Comparison of ENCODE assay signal across 17 cellular contexts in the genomic region with DNA sequence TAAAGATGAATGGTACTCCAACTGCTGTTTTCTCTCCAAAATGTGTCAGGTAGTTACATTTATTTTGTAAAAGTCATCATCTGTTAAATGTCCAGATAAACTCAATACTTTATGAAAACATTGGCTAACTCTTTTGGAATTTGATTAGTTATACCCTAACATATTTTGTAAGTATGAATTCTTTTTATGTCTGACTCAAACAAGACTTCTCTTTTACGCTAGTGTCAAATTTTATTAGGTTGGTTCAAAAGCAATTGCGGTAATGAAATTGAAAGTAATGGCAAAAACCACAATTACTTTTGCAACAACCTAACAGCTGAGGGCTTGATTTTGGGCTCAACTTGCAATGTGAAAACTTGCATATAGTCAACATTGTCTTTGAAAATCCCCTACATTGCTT. TPM values are rescaled to one million over a fixed set of nuclear protein-coding genes. Genes with fewer than 3 reads are reported as not detected.
A peak's percentile ranks its signal among the peaks of the same experiment; 100 is the strongest.
DNase-seq lines count a peak whose midpoint lies in the region; ATAC-seq, FAIRE-seq and TF ChIP-seq lines count a peak whose summit lies in the region.
"Had no signal": no experiment of that assay in that cellular context is flagged by ENCODE, and none has a peak within 500 bp of the region (broad histone marks: within the 10 kb centered on the region; RNA-seq: fewer than 3 reads in every experiment).

No MANE protein-coding gene starts in this region.

- intact Hi-C loops in MCF 10A (cut with micrococcal nuclease) (no loop called here), breast epithelium (cut with DNase I; ENCODE audit: low total_unique reads) (no loop called here)

- H3K4me3 ChIP-seq in breast epithelium = no peak overlapping the region
- H3K4me3 ChIP-seq: right atrium auricular region, transverse colon had no signal

- H3K36me3 Mint-ChIP-seq in MCF 10A (ENCODE audit: insufficient read depth, unreplicated experiment) = no peaks in the 10 kb centered on the region
- peaks cover 4% of the 10 kb centered on the region for H3K36me3 Mint-ChIP-seq in activated CD8-positive, alpha-beta memory T cell treated with anti-CD3 and anti-CD28 coated beads, Interleukin-2, amount 10 ng/mL, durations not matched to agents 7 days and 5 days

- no peaks in the 10 kb centered on the region for H3K27me3 ChIP-seq in breast epithelium
- H3K27me3 ChIP-seq: right atrium auricular region, transverse colon had no signal

- no peaks in the 10 kb centered on the region for H3K27me3 Mint-ChIP-seq in MCF 10A (ENCODE audit: insufficient read depth, unreplicated experiment)
- H3K27me3 Mint-ChIP-seq in activated CD8-positive, alpha-beta memory T cell treated with anti-CD3 and anti-CD28 coated beads, Interleukin-2, amount 10 ng/mL, durations not matched to agents 7 days and 5 days = no peaks in the 10 kb centered on the region

- POLR2A ChIA-PET in MCF 10A (lab: Yijun Ruan, JAX) = no interaction called here

- H3K9me3 Mint-ChIP-seq in MCF 10A (ENCODE audit: unreplicated experiment) = peaks cover 11% of the 10 kb centered on the region
- H3K9me3 Mint-ChIP-seq in activated CD8-positive, alpha-beta memory T cell treated with anti-CD3 and anti-CD28 coated beads, Interleukin-2, amount 10 ng/mL, durations not matched to agents 7 days and 5 days (ENCODE audit: low read depth) = no peaks in the 10 kb centered on the region

- no peak overlapping the region for H3K4me3 Mint-ChIP-seq in MCF 10A (ENCODE audit: unreplicated experiment)
- no peak overlapping the region for H3K4me3 Mint-ChIP-seq in activated CD8-positive, alpha-beta memory T cell treated with anti-CD3 and anti-CD28 coated beads, Interleukin-2, amount 10 ng/mL, durations not matched to agents 7 days and 5 days
- H3K4me3 Mint-ChIP-seq: nephron had no signal

- H3K4me1 ChIP-seq in breast epithelium = no peaks in the 10 kb centered on the region
- H3K4me1 ChIP-seq: right atrium auricular region, transverse colon had no signal

- no peak overlapping the region for H3K27ac Mint-ChIP-seq in MCF 10A (ENCODE audit: low read depth, unreplicated experiment)
- H3K27ac Mint-ChIP-seq in activated CD8-positive, alpha-beta memory T cell treated with anti-CD3 and anti-CD28 coated beads, Interleukin-2, amount 10 ng/mL, durations not matched to agents 7 days and 5 days = no peak overlapping the region
- H3K27ac Mint-ChIP-seq: nephron had no signal

- CTCF ChIA-PET in MCF 10A (lab: Yijun Ruan, JAX) = no interaction called here
- CTCF ChIA-PET in activated CD8-positive, alpha-beta memory T cell treated with anti-CD3 and anti-CD28 coated beads, Interleukin-2, amount 10 ng/mL, durations not matched to agents 7 days and 5 days (lab: Charles Lee) = no interaction called here

- H3K9me3 ChIP-seq in breast epithelium = no peaks in the 10 kb centered on the region
- H3K9me3 ChIP-seq: right atrium auricular region, transverse colon had no signal

- BruUV-seq in MCF 10A (replicated peaks; lab: Mats Ljungman, UMichigan) = no TSS peak

- H3K4me1 Mint-ChIP-seq in MCF 10A (ENCODE audit: insufficient read depth, unreplicated experiment) = peaks cover 3% of the 10 kb centered on the region
- peaks cover 8% of the 10 kb centered on the region for H3K4me1 Mint-ChIP-seq in activated CD8-positive, alpha-beta memory T cell treated with anti-CD3 and anti-CD28 coated beads, Interleukin-2, amount 10 ng/mL, durations not matched to agents 7 days and 5 days
- H3K4me1 Mint-ChIP-seq: nephron had no signal

- H3K36me3 ChIP-seq in breast epithelium = no peaks in the 10 kb centered on the region
- H3K36me3 ChIP-seq: right atrium auricular region, transverse colon had no signal

- TF ChIP-seq POLR2A in breast epithelium (IDR thresholded peaks at IDR 0.05) = no peak

- no peak overlapping the region for H3K27ac ChIP-seq in breast epithelium
- H3K27ac ChIP-seq: right atrium auricular region, transverse colon, VCaP had no signal

- ATAC-seq in activated CD8-positive, alpha-beta memory T cell treated with anti-CD3 and anti-CD28 coated beads, Interleukin-2, amount 10 ng/mL, durations not matched to agents 7 days and 5 days = no peak
- ATAC-seq in GM21526 (IDR thresholded peaks at IDR 0.05; ENCODE audit: low FRiP score, unreplicated experiment) (no peak), GM19467 (IDR thresholded peaks at IDR 0.05; ENCODE audit: unreplicated experiment) (no peak)

- FAIRE-seq in endometrium (lab: Jason Lieb, UNC) = peak; percentile 70

- TF ChIP-seq CTCF in MCF 10A (IDR thresholded peaks at IDR 0.05; ENCODE audit: unreplicated experiment) (no peak), breast epithelium (IDR thresholded peaks at IDR 0.05) (no peak)

- DNase-seq in MCF 10A (ENCODE audit: unreplicated experiment) = peak; percentile 27
- DNase-seq in breast epithelium (ENCODE audit: low spot score in 2 of 2) = no peak
- peak; percentile 84 for DNase-seq in NOMO-1 treated with DMSO at 0.1 percent for 48 hours (lab: John Stamatoyannopoulos, UW; ENCODE audit: unreplicated experiment)
- DNase-seq in activated CD8-positive, alpha-beta memory T cell treated with anti-CD3 and anti-CD28 coated beads, Interleukin-2, amount 10 ng/mL, durations not matched to agents 7 days and 5 days = no peak
- no peak for DNase-seq in midbrain (lab: John Stamatoyannopoulos, UW)
- DNase-seq: activated CD8-positive, alpha-beta memory T cell treated with anti-CD3 and anti-CD28 coated beads for 24 hours; activated gamma-delta T cell; effector CD4-positive, alpha-beta T cell; GOT3; stimulated activated CD4-positive, alpha-beta T cell treated with anti-CD3 and anti-CD28 coated beads, Interleukin-2, amount 100 ng/mL, for 24 hours; transverse colon had no signal

RNA-seq across cellular contexts. Expression of a gene that starts 41.0 kb away (rescaled TPM):
- total RNA-seq in MCF 10A (2022) (78.5 and 90.8 TPM in 2 replicates), breast epithelium (10 to 100 TPM; 52.8 to 78.4 (median 53.0) TPM)
- 10 to 100 TPM; 43.2 to 58.0 TPM for total RNA-seq in activated CD8-positive, alpha-beta memory T cell treated with anti-CD3 and anti-CD28 coated beads, Interleukin-2, amount 10 ng/mL, durations not matched to agents 7 days and 5 days

Comparison
In these comparisons a context has a peak if more than half of its experiments do, and no peak if none do; other contexts are left out.
1. DNase-seq: peak in MCF 10A (single experiment) and NOMO-1 treated with DMSO at 0.1 percent for 48 hours (single experiment); none in breast epithelium (0 of 2), activated CD8-positive, alpha-beta memory T cell treated with anti-CD3 and anti-CD28 coated beads, Interleukin-2, amount 10 ng/mL, durations not matched to agents 7 days and 5 days (single experiment) and midbrain (single experiment).